Comparison of ENCODE assay signal across 1 cellular context in genomic region chr10:128286413-128287097, GRCh38.
TF ChIP-seq lines count a peak whose summit lies in the region.

No MANE protein-coding gene starts in this region.

TF ChIP-seq in HEK293, 187 proteins besides CTCF, POLR2A, EP300 and RAD21 (continued from another document):
- TF ChIP-seq ZBTB26 (tag by site-specific recombination; optimal IDR thresholded peaks at IDR 0.05) = peak; percentile 26
